Comparison of ENCODE assay signal across 9 cellular contexts in the genomic region with DNA sequence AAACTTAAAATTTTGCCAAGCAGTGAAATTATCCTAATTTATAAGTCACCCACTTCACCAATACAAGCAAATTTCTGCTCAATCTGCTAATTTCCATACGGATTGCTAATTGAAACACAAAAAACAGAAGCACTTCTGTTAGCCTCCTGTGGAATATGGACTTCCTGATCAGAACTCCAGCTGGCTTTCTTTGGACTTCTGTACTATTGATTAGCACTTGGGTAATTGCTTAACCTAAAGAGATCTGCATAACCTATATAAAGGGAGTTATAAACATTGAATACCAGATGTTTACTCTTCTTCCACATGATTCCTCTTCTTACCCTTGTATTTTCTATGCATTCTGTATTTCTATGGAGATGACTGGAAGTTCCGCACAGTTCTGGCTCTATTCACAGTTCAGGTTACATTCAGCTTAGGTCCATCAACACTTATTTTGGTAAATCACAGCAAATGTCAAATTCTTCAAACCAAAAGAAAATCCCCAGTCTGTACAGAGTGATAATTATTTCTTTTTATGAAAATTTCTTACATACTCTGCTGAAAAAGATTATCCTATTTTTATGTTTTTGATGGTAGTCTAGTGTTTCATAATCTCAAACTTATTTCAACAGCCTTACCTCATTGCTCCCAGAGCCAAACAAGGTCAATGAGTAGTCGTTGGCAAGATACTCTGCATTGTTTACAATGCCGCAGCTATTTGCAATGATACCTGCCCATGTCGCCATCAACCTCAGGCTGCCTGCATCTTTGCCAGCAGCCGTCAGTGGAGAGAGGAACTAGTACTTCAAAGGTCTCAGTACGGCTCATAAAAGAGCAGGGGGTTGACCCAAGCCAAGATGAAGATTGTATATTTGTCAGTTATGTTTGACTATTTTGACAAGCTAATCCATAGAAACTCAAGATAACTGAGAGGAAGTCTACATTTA.
DNase-seq lines count a peak whose midpoint lies in the region; ATAC-seq and TF ChIP-seq lines count a peak whose summit lies in the region.
"Had no signal": no experiment of that assay in that cellular context is flagged by ENCODE, and none has a peak within 500 bp of the region (broad histone marks: within the 10 kb centered on the region; RNA-seq: fewer than 3 reads in every experiment).

No MANE protein-coding gene starts in this region.

- intact Hi-C loops in sciatic nerve (cut with DNase I), result no loop called here

- ATAC-seq in sciatic nerve (peak; percentile 68), HG03095 (IDR thresholded peaks at IDR 0.05; ENCODE audit: unreplicated experiment) (no peak), GM21360 (IDR thresholded peaks at IDR 0.05; ENCODE audit: unreplicated experiment) (no peak)
- ATAC-seq: stimulated activated memory B cell treated with anti-CD40 and anti-IgM and Interleukin-4, amounts not matched to agents 10 μg/mL and 1 μg/mL and 100 μg/mL, for 72 hours had no signal

- H3K4me3 ChIP-seq in epithelial cell of esophagus (ENCODE audit: low read length), result no peak overlapping the region

- TF ChIP-seq CTCF in epithelial cell of esophagus (IDR thresholded peaks at IDR 0.05; ENCODE audit: insufficient read depth, low read depth, low read length, missing control alignments), result no peak

- DNase-seq in H4 (ENCODE audit: low spot score) (peak; percentile 99), NCI-H460 (ENCODE audit: extremely low read depth, low read depth) (peak; percentile 41), epithelial cell of esophagus (ENCODE audit: low read depth) (peak; percentile 95), sciatic nerve (ENCODE audit: low spot score) (no peak), NCI-H526 (lab: John Stamatoyannopoulos, UW) (no peak), NCI-H1436 (lab: John Stamatoyannopoulos, UW) (no peak)

Comparison
In these comparisons a context has a peak if more than half of its experiments do, and no peak if none do; other contexts are left out.
1. DNase-seq: peak in H4 (single experiment), NCI-H460 (single experiment) and epithelial cell of esophagus (single experiment); none in sciatic nerve (single experiment), NCI-H526 (0 of 2) and NCI-H1436 (single experiment).